8 cellular contexts compared by ENCODE assay signal in the genomic region with DNA sequence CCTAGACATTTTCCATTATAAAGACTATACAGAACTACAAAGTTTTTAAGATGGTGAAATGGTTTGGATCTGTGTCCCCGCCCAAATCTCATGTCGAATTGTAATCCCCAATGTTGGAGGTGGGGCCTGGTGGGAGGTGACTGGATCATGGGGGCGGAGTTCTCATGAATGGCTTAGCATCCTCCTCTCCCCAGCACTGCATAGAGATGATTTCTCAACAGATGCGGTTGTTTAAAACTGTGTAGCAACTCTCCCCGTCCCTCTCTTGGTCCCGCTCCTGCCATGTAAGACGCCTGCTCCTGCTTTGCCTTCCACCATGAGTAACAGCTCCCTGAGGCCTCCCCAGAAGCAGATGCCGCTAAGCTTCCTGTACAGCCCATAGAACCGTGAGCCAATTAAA. TPM values are rescaled to one million over a fixed set of nuclear protein-coding genes. Genes with fewer than 3 reads are reported as not detected.
DNase-seq lines count a peak whose midpoint lies in the region; ATAC-seq and TF ChIP-seq lines count a peak whose summit lies in the region.

No MANE protein-coding gene starts in this region.

- WGBS in testis, 2 donors, result 56 to 73% methylated on average over 9 of the region's 9 CpGs

- peak overlapping the region; percentile 74 for H3K4me3 ChIP-seq in AG10803 (ENCODE audit: low read length)
- peak overlapping the region; percentile 76 for H3K4me3 ChIP-seq in Jurkat, Clone E6-1 (ENCODE audit: low read length)
- H3K4me3 ChIP-seq in kidney epithelial cell (ENCODE audit: low read depth, low read length), result peak overlapping the region; percentile 88
- H3K4me3 ChIP-seq in testis, result peak overlapping the region in 1 of 2 donors; percentile 94

- ATAC-seq in HG03139 (IDR thresholded peaks at IDR 0.05; ENCODE audit: unreplicated experiment) (no peak), GM21576 (IDR thresholded peaks at IDR 0.05; ENCODE audit: unreplicated experiment) (no peak)

- H3K4me1 ChIP-seq in testis, result peaks cover 23% of the 10 kb centered on the region

- no peak for TF ChIP-seq POLR2A in testis (IDR thresholded peaks at IDR 0.05)

- intact Hi-C loops in testis (cut with DNase I; ENCODE audit: low total_unique reads), result no loop called here

- no peak for TF ChIP-seq CTCF in AG10803 (conservative IDR thresholded peaks at IDR 0.05; ENCODE audit: low read length)
- no peak for TF ChIP-seq CTCF in kidney epithelial cell (IDR thresholded peaks at IDR 0.05; ENCODE audit: insufficient read depth, low read length, poor library complexity, severe bottlenecking)
- no peak for TF ChIP-seq CTCF in testis (IDR thresholded peaks at IDR 0.05)

- H3K36me3 ChIP-seq in kidney epithelial cell (ENCODE audit: control insufficient read depth, insufficient read depth, low read length), result no peaks in the 10 kb centered on the region
- no peaks in the 10 kb centered on the region for H3K36me3 ChIP-seq in testis (ENCODE audit: low read depth, missing control alignments)

- no peaks in the 10 kb centered on the region for H3K9me3 ChIP-seq in testis

- peak; percentile 36 for DNase-seq in AG10803 (ENCODE audit: low read depth)
- DNase-seq in Jurkat, Clone E6-1 (ENCODE audit: low read depth, low spot score), result peak; percentile 95
- peak; percentile 31 for DNase-seq in activated naive CD4-positive, alpha-beta T cell treated with anti-CD3 and anti-CD28 coated beads, Interleukin-2, amount 50 U/mL, for 16 hours
- DNase-seq in kidney epithelial cell (ENCODE audit: low read depth), result no peak
- DNase-seq in putamen (ENCODE audit: low spot score), result no peak
- no peak for DNase-seq in testis

- no peak overlapping the region for H3K27ac ChIP-seq in testis

- H3K27me3 ChIP-seq in kidney epithelial cell (ENCODE audit: control insufficient read depth, insufficient read depth, low read length) (no peaks in the 10 kb centered on the region), testis (no peaks in the 10 kb centered on the region)

RNA-seq across cellular contexts. Expression of gene FAM133B, which starts 1.6 kb away (rescaled TPM):
- polyA plus RNA-seq in Jurkat, Clone E6-1 (2012; ENCODE audit: insufficient read depth, insufficient read length), result 35.6 TPM
- total RNA-seq in kidney epithelial cell (15.3 and 17.4 TPM in 2 replicates), testis (10 to 100 TPM; 20.1 to 24.3 TPM)
- 6.0 TPM for polyA plus RNA-seq in testis (ENCODE audit: insufficient read depth, low read depth, low replicate concordance)

RNA-seq across cellular contexts. Expression of gene RBM48, which starts 60.0 kb away (rescaled TPM):
- 12.8 TPM for polyA plus RNA-seq in Jurkat, Clone E6-1 (2012; ENCODE audit: insufficient read depth, insufficient read length)
- total RNA-seq in kidney epithelial cell, result 5.8 and 7.7 TPM in 2 replicates
- 10 to 100 TPM; 20.5 to 22.5 TPM for total RNA-seq in testis
- 20.3 TPM for polyA plus RNA-seq in testis (ENCODE audit: insufficient read depth, low read depth, low replicate concordance)

Comparison
In these comparisons a context has a peak if more than half of its experiments do, and no peak if none do; other contexts are left out.
1. DNase-seq: peak in AG10803 (single experiment), Jurkat, Clone E6-1 (single experiment) and activated naive CD4-positive, alpha-beta T cell treated with anti-CD3 and anti-CD28 coated beads, Interleukin-2, amount 50 U/mL, for 16 hours (single experiment); none in kidney epithelial cell (single experiment), putamen (single experiment) and testis (single experiment).